In genomic region chr5:175059687-175060194, GRCh38 we compare ENCODE assay signal across 9 cellular contexts.
DNase-seq lines count a peak whose midpoint lies in the region; ATAC-seq, FAIRE-seq and TF ChIP-seq lines count a peak whose summit lies in the region.
"Had no signal": no experiment of that assay in that cellular context is flagged by ENCODE, and none has a peak within 500 bp of the region (broad histone marks: within the 10 kb centered on the region; RNA-seq: fewer than 3 reads in every experiment).

No MANE protein-coding gene starts in this region.

- TF ChIP-seq CTCF in coronary artery (IDR thresholded peaks at IDR 0.05): no peak

- POLR2A ChIA-PET in naive thymus-derived CD8-positive, alpha-beta T cell (lab: Charles Lee): no interaction called here

- no peaks in the 10 kb centered on the region for H3K9me3 Mint-ChIP-seq in naive thymus-derived CD8-positive, alpha-beta T cell

- peak overlapping the region; percentile 70 to 84 (median 77) for H3K4me3 Mint-ChIP-seq in naive thymus-derived CD8-positive, alpha-beta T cell

- in situ Hi-C loops in G401 (cut with HindIII; ENCODE audit: low sequenced_read_pairs): no loop called here

- no peak for TF ChIP-seq POLR2A in GM12891 (IDR thresholded peaks at IDR 0.05; ENCODE audit: low read depth, low read length)

- FAIRE-seq in GM12891 (lab: Jason Lieb, UNC): no peak

- peaks cover 1 to 7% (median 3%) of the 10 kb centered on the region in 5 donors for H3K27me3 Mint-ChIP-seq in naive thymus-derived CD8-positive, alpha-beta T cell

- peak in 1 of 2 donors; percentile 8 for ATAC-seq in naive thymus-derived CD8-positive, alpha-beta T cell
- ATAC-seq in HG02763 (IDR thresholded peaks at IDR 0.05; ENCODE audit: unreplicated experiment) (no peak), HG02884 (IDR thresholded peaks at IDR 0.05; ENCODE audit: unreplicated experiment) (no peak), HG03139 (IDR thresholded peaks at IDR 0.05; ENCODE audit: unreplicated experiment) (no peak)

- H3K4me3 ChIP-seq in coronary artery: peak overlapping the region; percentile 51
- H3K4me3 ChIP-seq: lung had no signal

- H3K27ac Mint-ChIP-seq in naive thymus-derived CD8-positive, alpha-beta T cell: peak overlapping the region in 7 of 10 donors; percentile 2 to 68 (median 19)

- H3K36me3 Mint-ChIP-seq in naive thymus-derived CD8-positive, alpha-beta T cell: no peaks in the 10 kb centered on the region

- peak; percentile 44 for DNase-seq in G401 (ENCODE audit: low spot score)
- peak; percentile 30 for DNase-seq in NCI-H524 treated with DMSO at 0.1 percent for 48 hours (lab: John Stamatoyannopoulos, UW)
- no peak for DNase-seq in coronary artery (ENCODE audit: low spot score)
- no peak for DNase-seq in naive thymus-derived CD8-positive, alpha-beta T cell
- DNase-seq in GM12891 (ENCODE audit: insufficient read length, low spot score): no peak

- H3K4me1 Mint-ChIP-seq in naive thymus-derived CD8-positive, alpha-beta T cell: peaks cover 0 to 13% (median 11%) of the 10 kb centered on the region in 4 donors

- H3K27ac ChIP-seq in coronary artery: no peak overlapping the region

TF ChIP-seq in GM12891, 5 proteins besides CTCF, POLR2A, EP300 and RAD21:
- TF ChIP-seq TAF1 (IDR thresholded peaks at IDR 0.05; ENCODE audit: low read depth, low read length) (no peak), POU2F2 (IDR thresholded peaks at IDR 0.05; ENCODE audit: low read depth, low read length) (no peak), POLR2AphosphoS5 (IDR thresholded peaks at IDR 0.05; ENCODE audit: low read depth, low read length) (no peak), SPI1 (IDR thresholded peaks at IDR 0.05; ENCODE audit: low read depth, low read length) (no peak), PAX5 (IDR thresholded peaks at IDR 0.05; ENCODE audit: insufficient read depth, low read length, severe bottlenecking) (no peak)

Comparison
In these comparisons a context has a peak if more than half of its experiments do, and no peak if none do; other contexts are left out.
1. DNase-seq: peak in G401 (single experiment) and NCI-H524 treated with DMSO at 0.1 percent for 48 hours (single experiment); none in coronary artery (single experiment), naive thymus-derived CD8-positive, alpha-beta T cell (0 of 10) and GM12891 (single experiment).